ENCODE assay signal across 1 cellular context in genomic region chr2:226890286-226890685, GRCh38.
TF ChIP-seq lines count a peak whose summit lies in the region.

No MANE protein-coding gene starts in this region.

TF ChIP-seq in IMR-90, 13 proteins besides CTCF, POLR2A, EP300 and RAD21:
- TF ChIP-seq RFX5 (IDR thresholded peaks at IDR 0.05; ENCODE audit: low read depth, low read length), result no peak
